Comparison of ENCODE assay signal across 8 cellular contexts in the genomic region with DNA sequence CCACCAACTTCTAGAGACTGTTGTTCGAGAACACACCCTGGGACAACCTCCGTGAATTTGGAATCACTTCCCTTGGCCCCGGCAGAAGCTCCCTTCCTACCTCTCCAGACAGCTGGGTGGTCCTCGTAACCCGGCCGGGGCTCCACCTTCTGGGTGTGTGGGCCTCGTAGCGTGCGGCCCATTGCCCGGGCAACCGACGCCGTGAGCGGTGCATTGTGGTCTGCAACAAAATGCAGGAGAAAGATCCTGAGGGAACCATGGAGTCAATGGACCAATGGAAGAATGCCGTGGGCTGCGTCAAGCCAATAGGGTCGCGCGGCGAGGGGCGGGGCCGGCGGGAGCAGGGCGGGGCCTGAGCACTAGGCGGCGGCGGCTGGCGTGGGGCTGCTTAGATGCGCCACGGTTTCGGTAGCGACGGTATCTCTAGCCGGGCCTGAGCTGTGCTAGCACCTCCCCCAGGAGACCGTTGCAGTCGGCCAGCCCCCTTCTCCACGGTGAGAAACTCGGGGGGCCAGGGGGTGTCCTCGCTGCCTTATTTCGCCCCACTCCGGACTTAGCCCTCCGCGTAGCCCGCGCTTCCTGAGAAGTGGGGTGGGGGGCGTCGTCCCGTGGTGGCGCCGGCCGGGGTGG. TPM values are rescaled to one million over a fixed set of nuclear protein-coding genes. Genes with fewer than 3 reads are reported as not detected.
DNase-seq lines count a peak whose midpoint lies in the region; ATAC-seq and TF ChIP-seq lines count a peak whose summit lies in the region.

A gene (plus strand): TSS at position 391 of the 630 bp plus-strand sequence. CDS start 309 bp downstream, outside the sequence.

- TF ChIP-seq CTCF in RWPE2 (IDR thresholded peaks at IDR 0.05; ENCODE audit: poor library complexity, severe bottlenecking): no peak

- H3K9me3 ChIP-seq in RWPE2 (ENCODE audit: severe bottlenecking): no peaks in the 10 kb centered on the region

- intact Hi-C loops in activated T-helper 2 cell treated with anti-CD3 and anti-CD28 coated beads, Interferon-gamma antibody, Interleukin-2, Interleukin-4, amounts not matched to agents 10 μg/mL and 5 μg/mL and 100 μg/mL, durations not matched to agents 14 hours and 24 hours and 36 hours (cut with micrococcal nuclease): loop anchor here (1.0 to 5.0 kb wide), 3 partner anchors 27 to 49 kb away; a partner anchor contains a TSS

- H3K4me1 ChIP-seq in RWPE2 (ENCODE audit: insufficient read depth, poor library complexity, severe bottlenecking): peaks cover 21% of the 10 kb centered on the region

- peak within 1 kb of the TSS; percentile 50 for H3K4me3 ChIP-seq in RWPE2 (ENCODE audit: severe bottlenecking)

- peaks cover 31% of the 10 kb centered on the region for H3K4me1 Mint-ChIP-seq in activated T-helper 2 cell treated with anti-CD3 and anti-CD28 coated beads, Interferon-gamma antibody, Interleukin-2, Interleukin-4, amounts not matched to agents 10 μg/mL and 5 μg/mL and 100 μg/mL, durations not matched to agents 14 hours and 24 hours and 36 hours (ENCODE audit: low read depth)
- peaks cover 29 to 34% of the 10 kb centered on the region in 2 donors for H3K4me1 Mint-ChIP-seq in natural killer cell treated with Interleukin-12 subunit alpha and Interleukin-12 subunit beta and Interleukin-15 and Interleukin-18, amount 100 ng/mL, for 72 hours (ENCODE audit: low read depth in 2 of 2)

- peak; percentile 95 for DNase-seq in EH (ENCODE audit: low read depth)
- DNase-seq in H4 (ENCODE audit: low spot score): peak; percentile 94
- peak; percentile 99 for DNase-seq in LoVo (ENCODE audit: low spot score)
- DNase-seq in RWPE2 (ENCODE audit: low spot score): peak; percentile 91
- peak; percentile 96 for DNase-seq in activated T-helper 2 cell treated with anti-CD3 and anti-CD28 coated beads, Interferon-gamma antibody, Interleukin-2, Interleukin-4, amounts not matched to agents 10 μg/mL and 5 μg/mL and 100 μg/mL, durations not matched to agents 14 hours and 24 hours and 36 hours (ENCODE audit: low spot score)
- peak; percentile 95 for DNase-seq in fibroblast of peridontal ligament (ENCODE audit: extremely low read depth)
- peak; percentile 98 for DNase-seq in natural killer cell treated with Interleukin-12 subunit alpha and Interleukin-12 subunit beta and Interleukin-15 and Interleukin-18, amount 100 ng/mL, for 72 hours (ENCODE audit: low spot score)
- peak; percentile 99 for DNase-seq in stimulated activated naive CD8-positive, alpha-beta T cell treated with anti-CD3 and anti-CD28 coated beads, Interleukin-15, Interleukin-2, amounts not matched to agents 100 U/mL and 50 U/mL, for 24 hours

- H3K27ac ChIP-seq in RWPE2 (ENCODE audit: poor library complexity, severe bottlenecking): peak within 1 kb of the TSS; percentile 73

- H3K27ac Mint-ChIP-seq in activated T-helper 2 cell treated with anti-CD3 and anti-CD28 coated beads, Interferon-gamma antibody, Interleukin-2, Interleukin-4, amounts not matched to agents 10 μg/mL and 5 μg/mL and 100 μg/mL, durations not matched to agents 14 hours and 24 hours and 36 hours: peak within 1 kb of the TSS; percentile 87
- H3K27ac Mint-ChIP-seq in natural killer cell treated with Interleukin-12 subunit alpha and Interleukin-12 subunit beta and Interleukin-15 and Interleukin-18, amount 100 ng/mL, for 72 hours: peak within 1 kb of the TSS; percentile 65 to 88

- ATAC-seq in RWPE2 (ENCODE audit: low read depth): peak; percentile 96
- ATAC-seq in natural killer cell treated with Interleukin-12 subunit alpha and Interleukin-12 subunit beta and Interleukin-15 and Interleukin-18, amount 100 ng/mL, for 72 hours: peak; percentile 99
- ATAC-seq in stimulated activated naive CD8-positive, alpha-beta T cell treated with anti-CD3 and anti-CD28 coated beads, Interleukin-15, Interleukin-2, amounts not matched to agents 100 U/mL and 50 U/mL, for 24 hours: peak; percentile 98

- no peaks in the 10 kb centered on the region for H3K27me3 ChIP-seq in RWPE2 (ENCODE audit: insufficient read depth, poor library complexity, severe bottlenecking)

- H3K4me3 Mint-ChIP-seq in activated T-helper 2 cell treated with anti-CD3 and anti-CD28 coated beads, Interferon-gamma antibody, Interleukin-2, Interleukin-4, amounts not matched to agents 10 μg/mL and 5 μg/mL and 100 μg/mL, durations not matched to agents 14 hours and 24 hours and 36 hours (ENCODE audit: low read depth): peak within 1 kb of the TSS; percentile 98
- peak within 1 kb of the TSS; percentile 91 for H3K4me3 Mint-ChIP-seq in natural killer cell treated with Interleukin-12 subunit alpha and Interleukin-12 subunit beta and Interleukin-15 and Interleukin-18, amount 100 ng/mL, for 72 hours

- H3K36me3 ChIP-seq in RWPE2 (ENCODE audit: low read depth): peaks cover 39% of the 10 kb centered on the region

- H3K9me3 Mint-ChIP-seq in activated T-helper 2 cell treated with anti-CD3 and anti-CD28 coated beads, Interferon-gamma antibody, Interleukin-2, Interleukin-4, amounts not matched to agents 10 μg/mL and 5 μg/mL and 100 μg/mL, durations not matched to agents 14 hours and 24 hours and 36 hours: no peaks in the 10 kb centered on the region
- H3K9me3 Mint-ChIP-seq in natural killer cell treated with Interleukin-12 subunit alpha and Interleukin-12 subunit beta and Interleukin-15 and Interleukin-18, amount 100 ng/mL, for 72 hours: no peaks in the 10 kb centered on the region

- peaks cover 37% of the 10 kb centered on the region for H3K36me3 Mint-ChIP-seq in activated T-helper 2 cell treated with anti-CD3 and anti-CD28 coated beads, Interferon-gamma antibody, Interleukin-2, Interleukin-4, amounts not matched to agents 10 μg/mL and 5 μg/mL and 100 μg/mL, durations not matched to agents 14 hours and 24 hours and 36 hours (ENCODE audit: low read depth)
- peaks cover 26% of the 10 kb centered on the region for H3K36me3 Mint-ChIP-seq in natural killer cell treated with Interleukin-12 subunit alpha and Interleukin-12 subunit beta and Interleukin-15 and Interleukin-18, amount 100 ng/mL, for 72 hours

- no peaks in the 10 kb centered on the region for H3K27me3 Mint-ChIP-seq in activated T-helper 2 cell treated with anti-CD3 and anti-CD28 coated beads, Interferon-gamma antibody, Interleukin-2, Interleukin-4, amounts not matched to agents 10 μg/mL and 5 μg/mL and 100 μg/mL, durations not matched to agents 14 hours and 24 hours and 36 hours (ENCODE audit: low read depth)
- H3K27me3 Mint-ChIP-seq in natural killer cell treated with Interleukin-12 subunit alpha and Interleukin-12 subunit beta and Interleukin-15 and Interleukin-18, amount 100 ng/mL, for 72 hours: no peaks in the 10 kb centered on the region

RNA-seq across cellular contexts. Expression of the gene that starts here (rescaled TPM):
- total RNA-seq in H4 (2014; rRNA removed; shearing (Covaris generic)): 538 and 559 TPM in 2 replicates
- 323 and 329 TPM in 2 replicates for total RNA-seq in activated T-helper 2 cell treated with anti-CD3 and anti-CD28 coated beads, Interferon-gamma antibody, Interleukin-2, Interleukin-4, amounts not matched to agents 10 μg/mL and 5 μg/mL and 100 μg/mL, durations not matched to agents 14 hours and 24 hours and 36 hours
- 100 to 1,000 TPM; 207 to 267 TPM for total RNA-seq in natural killer cell treated with Interleukin-12 subunit alpha and Interleukin-12 subunit beta and Interleukin-15 and Interleukin-18, amount 100 ng/mL, for 72 hours

Comparison
In these comparisons a context has a peak if more than half of its experiments do, and no peak if none do; other contexts are left out.
1. Peak in every context shown above with its lines: DNase-seq, ATAC-seq, H3K4me3 ChIP-seq and H3K27ac ChIP-seq.